ENCODE assay signal across 16 cellular contexts in genomic region chr3:82082796-82083195, GRCh38.
DNase-seq lines count a peak whose midpoint lies in the region; ATAC-seq, FAIRE-seq and TF ChIP-seq lines count a peak whose summit lies in the region.
"Had no signal": no experiment of that assay in that cellular context is flagged by ENCODE, and none has a peak within 500 bp of the region (broad histone marks: within the 10 kb centered on the region; RNA-seq: fewer than 3 reads in every experiment).

No MANE protein-coding gene starts in this region.

- in situ Hi-C loops in GM23248 (cut with MboI) (no loop called here), astrocyte of the spinal cord (cut with HindIII; ENCODE audit: low sequenced_read_pairs) (no loop called here), HepG2 (cut with HindIII; ENCODE audit: extremely low pct_ligation_motif_present, low pct_unique_long_range_greater_than_20kb) (no loop called here)

- H3K9ac ChIP-seq in DND-41 (ENCODE audit: low read depth, low read length) (peak overlapping the region; percentile 19; the same call in 1 of the 2 replicates), GM23248 (no peak overlapping the region), HepG2 (ENCODE audit: insufficient read depth, low read depth, low read length) (no peak overlapping the region)

- CTCF ChIA-PET in HepG2 (lab: Yijun Ruan, JAX; ENCODE audit: low intra/inter-chr PET ratio, low total read pairs), result no interaction called here

- no peak for TF ChIP-seq RAD21 in HepG2 (CRISPR knock-in tag; IDR thresholded peaks at IDR 0.05)

- H3K4me2 ChIP-seq in DND-41 (ENCODE audit: insufficient read depth, low read length), result 0 out of 2 replicates have a peak overlapping the region, but pooled peaks have one; percentile 15
- H3K4me2 ChIP-seq in GM23248 (ENCODE audit: unreplicated experiment), result peak overlapping the region; percentile 11
- no peak overlapping the region for H3K4me2 ChIP-seq in HepG2 (ENCODE audit: low read depth, low read length)

- TF ChIP-seq POLR2A in prostate gland (IDR thresholded peaks at IDR 0.05) (no peak), HepG2 (IDR thresholded peaks at IDR 0.05; ENCODE audit: insufficient read depth in 1 of 2, low read depth in 2 of 2, low read length in 2 of 2) (no peak)

- H3K4me1 ChIP-seq in DND-41 (ENCODE audit: insufficient read depth, low read length) (peaks cover 52% of the 10 kb centered on the region), GM23248 (ENCODE audit: insufficient read depth) (peaks cover 35% of the 10 kb centered on the region), lower lobe of right lung (no peaks in the 10 kb centered on the region), prostate gland (replicated peaks) (no peaks in the 10 kb centered on the region), HepG2 (ENCODE audit: insufficient read depth, low read length) (no peaks in the 10 kb centered on the region)

- peaks cover 17% of the 10 kb centered on the region for H3F3A ChIP-seq in GM23248 (ENCODE audit: insufficient read depth)

- DNase-seq in DND-41, result no peak
- peak; percentile 7 for DNase-seq in GM23248
- DNase-seq in astrocyte of the spinal cord (ENCODE audit: low read depth, low spot score), result peak; percentile 27
- DNase-seq in kidney tubule cell (ENCODE audit: low spot score), result peak; percentile 2
- no peak for DNase-seq in lower lobe of right lung
- DNase-seq in prostate gland (ENCODE audit: low spot score), result no peak
- DNase-seq in HepG2 (ENCODE audit: low spot score), result no peak
- no peak for DNase-seq in SIG-M5 treated with dmso at 0.1 percent for 504 hours (lab: John Stamatoyannopoulos, UW; ENCODE audit: unreplicated experiment)
- DNase-seq: AML-193; Calu3; CD4-positive, alpha-beta T cell; NCI-H1436 treated with DMSO at 0.1 percent for 48 hours; NCI-H345; NCI-H526 treated with DMSO at 0.1 percent for 48 hours had no signal

- H2AFZ ChIP-seq in DND-41 (ENCODE audit: low read depth, low read length) (peak overlapping the region; percentile 52; the same call in 1 of the 2 replicates), GM23248 (peak overlapping the region; percentile 38; the same call in 1 of the 2 replicates), HepG2 (ENCODE audit: low read length) (no peak overlapping the region)

- H3K36me3 ChIP-seq in DND-41 (ENCODE audit: insufficient read depth, low read length) (no peaks in the 10 kb centered on the region), GM23248 (ENCODE audit: low read depth) (no peaks in the 10 kb centered on the region), lower lobe of right lung (no peaks in the 10 kb centered on the region), prostate gland (no peaks in the 10 kb centered on the region), HepG2 (replicated peaks in 1 of 2; ENCODE audit: control insufficient read depth in 1 of 2, insufficient read depth in 2 of 2, low read length in 2 of 2) (no peaks in the 10 kb centered on the region)

- no peaks in the 10 kb centered on the region for H3K27me3 ChIP-seq in DND-41 (ENCODE audit: insufficient read depth, low read length, poor library complexity)
- no peaks in the 10 kb centered on the region for H3K27me3 ChIP-seq in GM23248 (replicated peaks; ENCODE audit: insufficient read depth)
- no peaks in the 10 kb centered on the region for H3K27me3 ChIP-seq in lower lobe of right lung (ENCODE audit: low read depth)
- H3K27me3 ChIP-seq in prostate gland (replicated peaks; ENCODE audit: insufficient read depth), result no peaks in the 10 kb centered on the region
- H3K27me3 ChIP-seq in HepG2 (ENCODE audit: control insufficient read depth in 1 of 2, insufficient read depth in 2 of 2, low read length in 2 of 2), result no peaks in the 10 kb centered on the region

- no peak for FAIRE-seq in HepG2 (lab: Jason Lieb, UNC)

- H3K27ac ChIP-seq in DND-41 (ENCODE audit: low read length) (peak overlapping the region; percentile 64), GM23248 (no peak overlapping the region), lower lobe of right lung (no peak overlapping the region), prostate gland (no peak overlapping the region), HepG2 (ENCODE audit: extremely low read length, insufficient read depth, low read length) (no peak overlapping the region)

- no peak for ATAC-seq in DND-41 (ENCODE audit: insufficient read depth, low read depth)
- no peak for ATAC-seq in lower lobe of right lung
- ATAC-seq in HepG2, result no peak
- ATAC-seq: Right ventricle myocardium inferior, SK-N-SH treated with all-trans-retinoic acid at 6 μM for 48 hours had no signal

- no peak for TF ChIP-seq EP300 in HepG2 (IDR thresholded peaks at IDR 0.05; ENCODE audit: low read depth in 2 of 2, low read length in 2 of 2)
- TF ChIP-seq EP300 in HepG2 (CRISPR knock-in tag; IDR thresholded peaks at IDR 0.05; ENCODE audit: borderline replicate concordance), result no peak

- H3K79me2 ChIP-seq in DND-41 (ENCODE audit: insufficient read depth, low read length), result no peaks in the 10 kb centered on the region
- no peaks in the 10 kb centered on the region for H3K79me2 ChIP-seq in GM23248 (ENCODE audit: insufficient read depth)
- H3K79me2 ChIP-seq in HepG2 (ENCODE audit: insufficient read depth, low read length), result no peaks in the 10 kb centered on the region

- H3K9me3 ChIP-seq in DND-41 (ENCODE audit: insufficient read depth, low read length, severe bottlenecking), result no peaks in the 10 kb centered on the region
- no peaks in the 10 kb centered on the region for H3K9me3 ChIP-seq in GM23248 (ENCODE audit: low read depth)
- no peaks in the 10 kb centered on the region for H3K9me3 ChIP-seq in lower lobe of right lung
- no peaks in the 10 kb centered on the region for H3K9me3 ChIP-seq in prostate gland
- H3K9me3 ChIP-seq in HepG2 (ENCODE audit: low read length), result no peaks in the 10 kb centered on the region

- TF ChIP-seq CTCF in DND-41 (IDR thresholded peaks at IDR 0.05; ENCODE audit: borderline replicate concordance, extremely low read depth, low read length, poor library complexity, severe bottlenecking) (no peak), astrocyte of the spinal cord (IDR thresholded peaks at IDR 0.05; ENCODE audit: low read depth, low read length) (no peak), lower lobe of right lung (IDR thresholded peaks at IDR 0.05) (no peak), prostate gland (IDR thresholded peaks at IDR 0.05) (no peak), HepG2 (CRISPR knock-in tag; IDR thresholded peaks at IDR 0.05) (no peak)

- H4K20me1 ChIP-seq in DND-41 (ENCODE audit: insufficient read depth, low read length), result no peaks in the 10 kb centered on the region
- no peaks in the 10 kb centered on the region for H4K20me1 ChIP-seq in GM23248 (ENCODE audit: insufficient read depth)
- H4K20me1 ChIP-seq in HepG2 (ENCODE audit: insufficient read depth, low read length), result no peaks in the 10 kb centered on the region

- BruUV-seq in HepG2 (replicated peaks; lab: Mats Ljungman, UMichigan), result no TSS peak

- H3K4me3 ChIP-seq in DND-41 (ENCODE audit: low read depth in 1 of 2, low read length in 2 of 2) (no peak overlapping the region), GM23248 (no peak overlapping the region), astrocyte of the spinal cord (ENCODE audit: low read depth, low read length) (no peak overlapping the region), lower lobe of right lung (no peak overlapping the region), prostate gland (no peak overlapping the region), HepG2 (replicated peaks in 1 of 3; ENCODE audit: insufficient read depth in 1 of 3, low read depth in 2 of 3, low read length in 3 of 3) (no peak overlapping the region)

- intact Hi-C loops in lower lobe of right lung (cut with DNase I), result no loop called here
- intact Hi-C loops in prostate gland (cut with DNase I), result no loop called here
- intact Hi-C loops in HepG2 (cut with micrococcal nuclease; ENCODE audit: unreplicated experiment), result no loop called here

- H3K9me2 ChIP-seq in GM23248 (ENCODE audit: insufficient read depth), result no peaks in the 10 kb centered on the region

- POLR2A ChIA-PET in HepG2 (lab: Yijun Ruan, JAX), result no interaction called here

TF ChIP-seq in HepG2, 621 proteins besides CTCF, POLR2A, EP300 and RAD21:
- TF ChIP-seq ZNF619 (CRISPR knock-in tag; IDR thresholded peaks at IDR 0.05) (no peak), ZNF781 (CRISPR knock-in tag; IDR thresholded peaks at IDR 0.05; ENCODE audit: borderline replicate concordance, not compliant biosample characterization) (no peak), YEATS2 (CRISPR knock-in tag; IDR thresholded peaks at IDR 0.05; ENCODE audit: borderline replicate concordance) (no peak), ZNF230 (CRISPR knock-in tag; IDR thresholded peaks at IDR 0.05) (no peak), ZNF556 (CRISPR knock-in tag; IDR thresholded peaks at IDR 0.05; ENCODE audit: borderline replicate concordance) (no peak), ZSCAN20 (CRISPR knock-in tag; IDR thresholded peaks at IDR 0.05; ENCODE audit: borderline replicate concordance) (no peak), ARNTL (CRISPR knock-in tag; IDR thresholded peaks at IDR 0.05) (no peak), SP2 (CRISPR knock-in tag; IDR thresholded peaks at IDR 0.05) (no peak), MEF2D (CRISPR knock-in tag; IDR thresholded peaks at IDR 0.05) (no peak), ZNF576 (CRISPR knock-in tag; IDR thresholded peaks at IDR 0.05) (no peak)
TF ChIP-seq in HepG2: peak in this region for 0.

Comparison
In these comparisons a context has a peak if more than half of its experiments do, and no peak if none do; other contexts are left out.
1. DNase-seq: peak in GM23248 (single experiment), astrocyte of the spinal cord (single experiment) and kidney tubule cell (single experiment); none in DND-41 (single experiment), lower lobe of right lung (single experiment), prostate gland (single experiment), HepG2 (single experiment) and SIG-M5 treated with dmso at 0.1 percent for 504 hours (single experiment).